Comparison of ENCODE assay signal across 32 cellular contexts in the genomic region with DNA sequence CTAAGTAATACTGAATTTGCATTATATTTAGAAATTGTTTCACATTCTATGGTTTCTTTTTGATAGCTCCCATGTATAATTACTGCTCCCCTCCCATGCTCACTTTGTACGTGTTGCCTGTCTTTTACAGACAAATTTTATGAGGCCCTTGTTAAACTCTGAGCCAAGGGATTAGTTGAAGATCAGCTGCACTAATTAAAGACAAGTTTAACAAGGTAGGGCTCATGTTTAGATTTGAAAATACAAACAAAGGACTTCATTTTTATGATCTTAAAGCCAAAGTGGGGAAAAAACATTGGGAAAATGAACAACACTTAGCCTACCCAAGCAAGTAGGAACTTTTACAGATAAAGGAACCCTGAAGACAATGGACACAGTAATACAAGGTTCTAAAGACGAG. TPM values are rescaled to one million over a fixed set of nuclear protein-coding genes. Genes with fewer than 3 reads are reported as not detected.
DNase-seq lines count a peak whose midpoint lies in the region; ATAC-seq, FAIRE-seq and TF ChIP-seq lines count a peak whose summit lies in the region.
"Had no signal": no experiment of that assay in that cellular context is flagged by ENCODE, and none has a peak within 500 bp of the region (broad histone marks: within the 10 kb centered on the region; RNA-seq: fewer than 3 reads in every experiment).

No MANE protein-coding gene starts in this region.

- H3K27ac ChIP-seq in VCaP = peak overlapping the region; percentile 94
- H3K27ac ChIP-seq in muscle layer of colon (ENCODE audit: low read depth, low read length) = peak overlapping the region; percentile 44
- peak overlapping the region in 12 of 21 experiments; percentile 8 to 75 (median 36) for H3K27ac ChIP-seq in skin epidermis
- peak overlapping the region in 1 of 3 donors; percentile 33 for H3K27ac ChIP-seq in right lobe of liver
- H3K27ac ChIP-seq: BLaER1, gastroesophageal sphincter, parathyroid adenoma, tibial artery had no signal

- TF ChIP-seq CTCF in D721Med (IDR thresholded peaks at IDR 0.05; ENCODE audit: insufficient read depth, missing control alignments) = no peak
- no peak for TF ChIP-seq CTCF in VCaP (conservative IDR thresholded peaks at IDR 0.05)
- TF ChIP-seq CTCF in right lobe of liver (IDR thresholded peaks at IDR 0.05) = no peak

- H3K36me3 ChIP-seq in muscle layer of colon (ENCODE audit: insufficient read depth, low read length) (no peaks in the 10 kb centered on the region), right lobe of liver (no peaks in the 10 kb centered on the region)
- H3K36me3 ChIP-seq: BLaER1, gastroesophageal sphincter, tibial artery had no signal

- H3K4me1 ChIP-seq in muscle layer of colon (ENCODE audit: insufficient read depth, low read length) (peaks cover 9% of the 10 kb centered on the region), right lobe of liver (no peaks in the 10 kb centered on the region)
- H3K4me1 ChIP-seq: BLaER1, gastroesophageal sphincter, tibial artery had no signal

- WGBS in right lobe of liver (ENCODE audit: insufficient coverage, low coverage, low lambda C conversion rate, missing lambda C conversion rate) = 29% methylated on average over 2 of the region's 2 CpGs

- H3K9me3 ChIP-seq in muscle layer of colon (ENCODE audit: low read length) (no peaks in the 10 kb centered on the region), right lobe of liver (no peaks in the 10 kb centered on the region)
- H3K9me3 ChIP-seq: BLaER1, gastroesophageal sphincter, tibial artery had no signal

- intact Hi-C loops in right lobe of liver (cut with DNase I) = no loop called here

- H3K27me3 ChIP-seq in muscle layer of colon (ENCODE audit: control insufficient read depth in 1 of 2, insufficient read depth in 2 of 2, low read length in 2 of 2) (no peaks in the 10 kb centered on the region), right lobe of liver (no peaks in the 10 kb centered on the region)
- H3K27me3 ChIP-seq: BLaER1, gastroesophageal sphincter, tibial artery had no signal

- no peak overlapping the region for H3K9ac ChIP-seq in muscle layer of colon (ENCODE audit: low read length)
- H3K9ac ChIP-seq: BLaER1, parathyroid adenoma had no signal

- ATAC-seq in GM21423 (IDR thresholded peaks at IDR 0.05; ENCODE audit: unreplicated experiment) (no peak), right lobe of liver (no peak)
- ATAC-seq: activated CD4-positive, alpha-beta T cell treated with anti-CD3 and anti-CD28 coated beads for 36 hours; activated CD8-positive, alpha-beta T cell treated with anti-CD3 and anti-CD28 coated beads, Interleukin-2, amount 10 ng/mL, durations not matched to agents 7 days and 5 days; effector memory CD8-positive, alpha-beta T cell; gastroesophageal sphincter; natural killer cell treated with Interleukin-12 subunit alpha and Interleukin-12 subunit beta and Interleukin-15 and Interleukin-18, amount 100 ng/mL, for 72 hours; SK-N-SH treated with all-trans-retinoic acid at 6 μM for 48 hours; T-helper 17 cell had no signal

- DNase-seq in D721Med (ENCODE audit: insufficient read length, low spot score) = no peak
- no peak for DNase-seq in mucosa of gallbladder (ENCODE audit: low spot score)
- no peak for DNase-seq in kidney tubule cell (ENCODE audit: low spot score)
- DNase-seq in right lobe of liver = no peak
- DNase-seq: ACHN; activated CD4-positive, alpha-beta T cell treated with anti-CD3 and anti-CD28 coated beads for 36 hours; activated CD8-positive, alpha-beta T cell treated with anti-CD3 and anti-CD28 coated beads, Interleukin-2, amount 10 ng/mL, durations not matched to agents 7 days and 5 days; aorta; COR-L47; cortex of kidney; effector memory CD8-positive, alpha-beta T cell; H7; KG1; left ventricle myocardium superior; midbrain; MM.1S; NCI-H2029 treated with DMSO at 0.1 percent for 48 hours; NCI-H345; T-helper 17 cell; tibial artery had no signal

- H3K4me3 ChIP-seq in muscle layer of colon (ENCODE audit: low read depth in 1 of 2, low read length in 2 of 2) (no peak overlapping the region), skin epidermis (no peak overlapping the region), right lobe of liver (no peak overlapping the region)
- H3K4me3 ChIP-seq: BLaER1, gastroesophageal sphincter, tibial artery had no signal

- FAIRE-seq in D721Med (lab: Jason Lieb, UNC) = peak; percentile 94
- FAIRE-seq: G401.6, HTR-8/SVneo had no signal

- no peak for TF ChIP-seq POLR2A in right lobe of liver (IDR thresholded peaks at IDR 0.05)

RNA-seq across cellular contexts. Expression of a gene that starts 46.2 kb away (rescaled TPM):
- 11.2 TPM for total RNA-seq in mucosa of gallbladder
- total RNA-seq in right lobe of liver = 1 to 10 TPM in 2 of 6 experiments, under 1 TPM in 3, not detected in 1; 0.13 to 1.7 (median 0.61) TPM
- total RNA-seq: activated CD4-positive, alpha-beta T cell treated with anti-CD3 and anti-CD28 coated beads for 36 hours; activated CD8-positive, alpha-beta T cell treated with anti-CD3 and anti-CD28 coated beads, Interleukin-2, amount 10 ng/mL, durations not matched to agents 7 days and 5 days; activated T-helper 2 cell treated with anti-CD3 and anti-CD28 coated beads, Interferon-gamma antibody, Interleukin-2, Interleukin-4, amounts not matched to agents 10 μg/mL and 5 μg/mL and 100 μg/mL, durations not matched to agents 14 hours and 24 hours and 36 hours; natural killer cell treated with Interleukin-12 subunit alpha and Interleukin-12 subunit beta and Interleukin-15 and Interleukin-18, amount 100 ng/mL, for 72 hours; T-helper 17 cell had no signal
